ENCODE assay signal across 8 cellular contexts in the genomic region with DNA sequence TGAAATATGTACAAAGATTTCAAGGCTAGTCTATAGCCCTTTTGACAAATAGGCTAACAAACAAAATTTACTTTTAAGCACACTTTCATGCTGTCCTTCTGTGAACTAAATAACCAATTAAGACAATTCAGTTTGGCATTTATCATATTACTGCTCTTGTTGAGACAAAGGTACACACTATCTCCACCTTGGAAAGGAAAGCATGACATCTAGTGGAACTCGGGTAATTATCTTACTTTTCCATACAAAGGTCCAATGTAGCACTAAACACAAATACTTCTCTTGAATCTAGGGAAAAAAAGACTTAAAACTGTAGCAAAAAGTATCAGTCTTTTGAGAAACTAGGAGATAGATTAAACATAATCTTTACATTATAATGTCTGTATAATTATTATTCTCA.
DNase-seq lines count a peak whose midpoint lies in the region; ATAC-seq and TF ChIP-seq lines count a peak whose summit lies in the region.

No MANE protein-coding gene starts in this region.

- H3K4me2 ChIP-seq in fibroblast of lung (ENCODE audit: extremely low read depth, insufficient read depth, low read length) = no peak overlapping the region

- CTCF ChIA-PET in AG04450 (lab: Charles Lee) = interaction anchor here (0.8 kb wide), 1 partner anchor 15 kb away, joined by 3 read pairs; no protein-coding TSS in a partner anchor

- no peaks in the 10 kb centered on the region for H3K4me1 ChIP-seq in fibroblast of lung (ENCODE audit: control insufficient read depth, extremely low read depth, insufficient read depth, low read length)

- no peak overlapping the region for H2AFZ ChIP-seq in fibroblast of lung (ENCODE audit: low read length)

- intact Hi-C loops in activated CD4-positive, alpha-beta T cell treated with anti-CD3 and anti-CD28 coated beads, Interleukin-2, amount 10 ng/mL, durations not matched to agents 24 days and 14 days (cut with micrococcal nuclease) = loop anchor here (5.0 kb wide), 2 partner anchors 115 to 435 kb away; no protein-coding TSS in a partner anchor

- TF ChIP-seq CTCF in AG04450 (IDR thresholded peaks at IDR 0.05; ENCODE audit: low read depth, low read length) (peak; percentile 51), fibroblast of lung (conservative IDR thresholded peaks at IDR 0.05 in 1 of 2, IDR thresholded peaks at IDR 0.05 in 1 of 2; ENCODE audit: low read depth in 1 of 2, low read length in 2 of 2) (peak in 1 of 2 donors; percentile 35)

- H3K4me1 Mint-ChIP-seq in activated CD4-positive, alpha-beta T cell treated with anti-CD3 and anti-CD28 coated beads, Interleukin-2, amount 10 ng/mL, durations not matched to agents 24 days and 14 days = peaks cover 4% of the 10 kb centered on the region

- peak; percentile 69 for ATAC-seq in GM18861 (IDR thresholded peaks at IDR 0.05; ENCODE audit: unreplicated experiment)
- no peak for ATAC-seq in activated CD4-positive, CD25-positive, alpha-beta regulatory T cell treated with anti-CD3 and anti-CD28 coated beads, Interleukin-2, amount 50 U/mL, for 24 hours

- H3K27me3 ChIP-seq in AG04450 (ENCODE audit: control insufficient read depth, insufficient read depth, low read length) (no peaks in the 10 kb centered on the region), fibroblast of lung (ENCODE audit: control insufficient read depth, insufficient read depth, low read length) (no peaks in the 10 kb centered on the region)

- H3K27ac Mint-ChIP-seq in activated CD4-positive, alpha-beta T cell treated with anti-CD3 and anti-CD28 coated beads, Interleukin-2, amount 10 ng/mL, durations not matched to agents 24 days and 14 days = no peak overlapping the region

- peaks cover 5% of the 10 kb centered on the region for H3K36me3 Mint-ChIP-seq in activated CD4-positive, alpha-beta T cell treated with anti-CD3 and anti-CD28 coated beads, Interleukin-2, amount 10 ng/mL, durations not matched to agents 24 days and 14 days (ENCODE audit: low read depth)

- peak; percentile 11 for DNase-seq in AG04450 (ENCODE audit: low read depth, low spot score)
- DNase-seq in NCI-H510A (lab: John Stamatoyannopoulos, UW) = peak; percentile 5
- DNase-seq in fibroblast of lung (ENCODE audit: low read depth in 2 of 2) = peak; percentile 47 to 61
- DNase-seq in activated CD4-positive, alpha-beta T cell treated with anti-CD3 and anti-CD28 coated beads, Interleukin-2, amount 10 ng/mL, durations not matched to agents 24 days and 14 days = no peak
- no peak for DNase-seq in NOMO-1 (lab: John Stamatoyannopoulos, UW; ENCODE audit: unreplicated experiment in 2 of 2)
- DNase-seq in NK-92 (lab: John Stamatoyannopoulos, UW; ENCODE audit: unreplicated experiment) = no peak

- no peak overlapping the region for H3K27ac ChIP-seq in AG04450 (ENCODE audit: low read depth, low read length)
- no peak overlapping the region for H3K27ac ChIP-seq in fibroblast of lung (ENCODE audit: insufficient read depth, low read length)

- H4K20me1 ChIP-seq in fibroblast of lung (ENCODE audit: control insufficient read depth, extremely low read depth, insufficient read depth, low read length) = no peaks in the 10 kb centered on the region

- no peaks in the 10 kb centered on the region for H3K9me3 ChIP-seq in AG04450 (ENCODE audit: control insufficient read depth, insufficient read depth, low read length)
- no peaks in the 10 kb centered on the region for H3K9me3 ChIP-seq in fibroblast of lung (ENCODE audit: control insufficient read depth, insufficient read depth, low read depth, low read length)

- H3K4me3 Mint-ChIP-seq in activated CD4-positive, alpha-beta T cell treated with anti-CD3 and anti-CD28 coated beads, Interleukin-2, amount 10 ng/mL, durations not matched to agents 24 days and 14 days = no peak overlapping the region

- H3K79me2 ChIP-seq in fibroblast of lung (ENCODE audit: control insufficient read depth, insufficient read depth, low read length) = no peaks in the 10 kb centered on the region

- H3K4me3 ChIP-seq in AG04450 (ENCODE audit: low read depth, low read length) (no peak overlapping the region), fibroblast of lung (replicated peaks in 1 of 4; ENCODE audit: control extremely low read depth in 1 of 4, insufficient read depth in 1 of 4, low read depth in 3 of 4, low read length in 4 of 4) (no peak overlapping the region)

- no peaks in the 10 kb centered on the region for H3K9me3 Mint-ChIP-seq in activated CD4-positive, alpha-beta T cell treated with anti-CD3 and anti-CD28 coated beads, Interleukin-2, amount 10 ng/mL, durations not matched to agents 24 days and 14 days

- POLR2A ChIA-PET in AG04450 (lab: Yijun Ruan, JAX) = no interaction called here

- no peak overlapping the region for H3K9ac ChIP-seq in fibroblast of lung (ENCODE audit: insufficient read depth, low read length)

- no peaks in the 10 kb centered on the region for H3K27me3 Mint-ChIP-seq in activated CD4-positive, alpha-beta T cell treated with anti-CD3 and anti-CD28 coated beads, Interleukin-2, amount 10 ng/mL, durations not matched to agents 24 days and 14 days

- no peaks in the 10 kb centered on the region for H3K36me3 ChIP-seq in fibroblast of lung (ENCODE audit: control insufficient read depth, insufficient read depth, low read length)

Comparison
In these comparisons a context has a peak if more than half of its experiments do, and no peak if none do; other contexts are left out.
1. DNase-seq: peak in AG04450 (single experiment), NCI-H510A (single experiment) and fibroblast of lung (2 of 2); none in activated CD4-positive, alpha-beta T cell treated with anti-CD3 and anti-CD28 coated beads, Interleukin-2, amount 10 ng/mL, durations not matched to agents 24 days and 14 days (single experiment), NOMO-1 (0 of 2) and NK-92 (single experiment).